ENCODE assay signal across 8 cellular contexts in genomic region chr3:109035082-109035481, GRCh38.
"Had no signal": no experiment of that assay in that cellular context is flagged by ENCODE, and none has a peak within 500 bp of the region (broad histone marks: within the 10 kb centered on the region; RNA-seq: fewer than 3 reads in every experiment).

No MANE protein-coding gene starts in this region.

- ATAC-seq: GM12878 had no signal

- DNase-seq: GDM1, GF-D8 had no signal

- FAIRE-seq: G401.6, GM12878, GM12891, GM12892, GM18507, GM19239 had no signal

- H3K4me3 ChIP-seq: GM12878 had no signal
